In the genomic region with DNA sequence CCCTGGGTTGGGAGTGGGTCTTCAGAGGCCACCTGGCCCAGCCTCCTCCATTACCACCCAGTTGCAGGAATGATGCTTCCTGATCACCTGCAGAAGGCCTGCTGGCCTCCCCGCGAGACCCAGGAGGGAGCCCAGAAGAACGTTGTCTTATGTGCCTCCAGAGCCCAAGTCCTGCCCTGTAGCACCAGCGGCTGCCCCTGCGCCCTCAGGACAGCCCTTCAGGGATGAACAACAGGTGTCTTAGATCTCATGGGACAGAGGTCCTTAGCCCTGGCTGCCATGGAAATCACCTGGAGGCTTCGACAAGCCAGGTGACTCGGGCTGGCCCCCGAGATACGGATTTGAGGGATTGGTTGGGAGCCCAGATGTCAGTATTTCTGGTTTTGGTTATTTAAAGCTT, we compare ENCODE assay signal across 3 cellular contexts.
"Had no signal": no experiment of that assay in that cellular context is flagged by ENCODE, and none has a peak within 500 bp of the region (broad histone marks: within the 10 kb centered on the region; RNA-seq: fewer than 3 reads in every experiment).

No MANE protein-coding gene starts in this region.

- H3K4me3 ChIP-seq: GM12878 had no signal

- DNase-seq: GDM1, GF-D8 had no signal

- ATAC-seq: GM12878 had no signal
